ENCODE assay signal across 13 cellular contexts in genomic region chr6:168031411-168032382, GRCh38. TPM values are rescaled to one million over a fixed set of nuclear protein-coding genes. Genes with fewer than 3 reads are reported as not detected.
DNase-seq lines count a peak whose midpoint lies in the region; ATAC-seq and TF ChIP-seq lines count a peak whose summit lies in the region.
"Had no signal": no experiment of that assay in that cellular context is flagged by ENCODE, and none has a peak within 500 bp of the region (broad histone marks: within the 10 kb centered on the region; RNA-seq: fewer than 3 reads in every experiment).

No MANE protein-coding gene starts in this region.

- peak overlapping the region; percentile 46 for H3K27ac Mint-ChIP-seq in neural crest cell (ENCODE audit: unreplicated experiment)
- no peak overlapping the region for H3K27ac Mint-ChIP-seq in activated naive CD8-positive, alpha-beta T cell treated with anti-CD3 and anti-CD28 coated beads, Interleukin-2, amount 50 U/mL, for 24 hours
- H3K27ac Mint-ChIP-seq: CD4-positive, alpha-beta T cell; naive thymus-derived CD4-positive, alpha-beta T cell had no signal

- H3K36me3 ChIP-seq in esophagus muscularis mucosa: no peaks in the 10 kb centered on the region

- peaks cover 14% of the 10 kb centered on the region for H3K27me3 Mint-ChIP-seq in neural crest cell (ENCODE audit: low read depth)
- H3K27me3 Mint-ChIP-seq in activated naive CD8-positive, alpha-beta T cell treated with anti-CD3 and anti-CD28 coated beads, Interleukin-2, amount 50 U/mL, for 24 hours: peaks cover 37% of the 10 kb centered on the region

- H3K9me3 ChIP-seq in esophagus muscularis mucosa: no peaks in the 10 kb centered on the region
- H3K9me3 ChIP-seq: body of pancreas had no signal

- no peak for TF ChIP-seq EP300 in esophagus muscularis mucosa (IDR thresholded peaks at IDR 0.05)

- H3K9me3 Mint-ChIP-seq in neural crest cell: peaks cover 7% of the 10 kb centered on the region
- H3K9me3 Mint-ChIP-seq in activated naive CD8-positive, alpha-beta T cell treated with anti-CD3 and anti-CD28 coated beads, Interleukin-2, amount 50 U/mL, for 24 hours: peaks cover 4% of the 10 kb centered on the region
- H3K9me3 Mint-ChIP-seq: CD4-positive, alpha-beta T cell had no signal

- H3K4me3 Mint-ChIP-seq in neural crest cell: peak overlapping the region; percentile 17
- no peak overlapping the region for H3K4me3 Mint-ChIP-seq in activated naive CD8-positive, alpha-beta T cell treated with anti-CD3 and anti-CD28 coated beads, Interleukin-2, amount 50 U/mL, for 24 hours
- H3K4me3 Mint-ChIP-seq: CD4-positive, alpha-beta T cell; naive thymus-derived CD4-positive, alpha-beta T cell had no signal

- peak overlapping the region; percentile 0 to 54 (median 42) for H3K27ac ChIP-seq in esophagus muscularis mucosa (replicated peaks in 1 of 4)

- ATAC-seq in HG03175 (IDR thresholded peaks at IDR 0.05; ENCODE audit: unreplicated experiment): no peak
- ATAC-seq in activated naive CD8-positive, alpha-beta T cell treated with anti-CD3 and anti-CD28 coated beads, Interleukin-2, amount 50 U/mL, for 24 hours: no peak
- ATAC-seq: body of pancreas; naive thymus-derived CD4-positive, alpha-beta T cell had no signal

- H3K4me1 ChIP-seq in esophagus muscularis mucosa: peaks cover 16 to 26% (median 19%) of the 10 kb centered on the region in 4 donors

- peaks cover 42% of the 10 kb centered on the region for H3K4me1 Mint-ChIP-seq in neural crest cell
- H3K4me1 Mint-ChIP-seq in activated naive CD8-positive, alpha-beta T cell treated with anti-CD3 and anti-CD28 coated beads, Interleukin-2, amount 50 U/mL, for 24 hours: no peaks in the 10 kb centered on the region

- 76% methylated on average over 20 of the region's 20 CpGs for WGBS in esophagus muscularis mucosa

- H3K36me3 Mint-ChIP-seq in neural crest cell (ENCODE audit: low read depth): peaks cover 8% of the 10 kb centered on the region
- peaks cover 1% of the 10 kb centered on the region for H3K36me3 Mint-ChIP-seq in activated naive CD8-positive, alpha-beta T cell treated with anti-CD3 and anti-CD28 coated beads, Interleukin-2, amount 50 U/mL, for 24 hours (ENCODE audit: low read depth)

- no peak for TF ChIP-seq POLR2A in esophagus muscularis mucosa (IDR thresholded peaks at IDR 0.05; ENCODE audit: low read depth)

- intact Hi-C loops in esophagus muscularis mucosa (cut with DNase I): no loop called here

- peak; percentile 75 for DNase-seq in AG08395 (ENCODE audit: low spot score)
- DNase-seq in NOMO-1 treated with DMSO at 0.1 percent for 48 hours (lab: John Stamatoyannopoulos, UW; ENCODE audit: unreplicated experiment): peak; percentile 23
- peak; percentile 83 for DNase-seq in esophagus muscularis mucosa (ENCODE audit: extremely low spot score)
- no peak for DNase-seq in neural crest cell (ENCODE audit: low read depth, low spot score)
- DNase-seq in NCI-H1048 (lab: John Stamatoyannopoulos, UW): no peak
- no peak for DNase-seq in activated naive CD8-positive, alpha-beta T cell treated with anti-CD3 and anti-CD28 coated beads, Interleukin-2, amount 50 U/mL, for 24 hours
- DNase-seq in stimulated activated CD4-positive, alpha-beta T cell treated with anti-CD3 and anti-CD28 coated beads, Interleukin-4, amount 100 ng/mL, for 4 hours: no peak
- DNase-seq: body of pancreas; CD4-positive, alpha-beta T cell; naive thymus-derived CD4-positive, alpha-beta T cell; NCI-H1436; stimulated activated CD4-positive, alpha-beta T cell treated with anti-CD3 and anti-CD28 coated beads, Interleukin-4, amount 100 ng/mL, for 24 hours had no signal

- H3K27me3 ChIP-seq in esophagus muscularis mucosa: no peaks in the 10 kb centered on the region
- H3K27me3 ChIP-seq: body of pancreas had no signal

- H3K4me3 ChIP-seq in esophagus muscularis mucosa: no peak overlapping the region
- H3K4me3 ChIP-seq: body of pancreas had no signal

- TF ChIP-seq CTCF in esophagus muscularis mucosa (IDR thresholded peaks at IDR 0.05) (no peak), neural crest cell (conservative IDR thresholded peaks at IDR 0.05) (no peak)

RNA-seq across cellular contexts. Expression of gene KIF25, which starts 34.2 kb away (rescaled TPM):
- under 1 TPM in 1 of 4 donors, not detected in 3; 0.17 TPM for total RNA-seq in esophagus muscularis mucosa
- 0.72 and 1.0 TPM in 2 replicates for total RNA-seq in neural crest cell
- total RNA-seq: CD4-positive, alpha-beta T cell had no signal

RNA-seq across cellular contexts. Expression of gene FRMD1, which starts 47.3 kb away (rescaled TPM):
- total RNA-seq in esophagus muscularis mucosa: under 1 TPM in 1 of 4 donors, not detected in 3; 0.17 TPM
- total RNA-seq in neural crest cell: not detected in 2 replicates
- total RNA-seq: body of pancreas; CD4-positive, alpha-beta T cell; naive thymus-derived CD4-positive, alpha-beta T cell had no signal

Comparison
In these comparisons a context has a peak if more than half of its experiments do, and no peak if none do; other contexts are left out.
1. DNase-seq: peak in AG08395 (single experiment), NOMO-1 treated with DMSO at 0.1 percent for 48 hours (single experiment) and esophagus muscularis mucosa (single experiment); none in neural crest cell (single experiment), NCI-H1048 (single experiment), activated naive CD8-positive, alpha-beta T cell treated with anti-CD3 and anti-CD28 coated beads, Interleukin-2, amount 50 U/mL, for 24 hours (single experiment) and stimulated activated CD4-positive, alpha-beta T cell treated with anti-CD3 and anti-CD28 coated beads, Interleukin-4, amount 100 ng/mL, for 4 hours (0 of 2).